26 cellular contexts compared by ENCODE assay signal in the genomic region with DNA sequence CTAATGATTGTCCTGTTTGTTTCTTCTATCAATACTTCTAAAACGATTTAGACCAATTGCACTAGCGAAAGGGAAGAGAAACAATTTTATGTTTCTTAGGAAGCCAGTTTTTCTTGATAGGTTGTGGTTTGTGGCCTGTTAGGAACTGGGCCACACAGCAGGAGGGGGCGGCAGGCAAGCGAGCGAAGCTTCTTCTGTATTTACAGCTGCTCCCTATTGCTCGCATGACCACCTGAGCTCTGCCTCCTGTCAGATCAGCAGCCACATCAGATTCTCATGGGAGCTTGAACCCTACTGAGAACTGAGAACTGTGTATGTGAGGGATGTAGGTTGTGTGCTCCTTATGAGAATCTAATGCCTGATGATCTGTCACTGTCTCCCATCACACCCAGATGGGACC.
"Had no signal": no experiment of that assay in that cellular context is flagged by ENCODE, and none has a peak within 500 bp of the region (broad histone marks: within the 10 kb centered on the region; RNA-seq: fewer than 3 reads in every experiment).

No MANE protein-coding gene starts in this region.

- H3K4me3 ChIP-seq: K562, SJSA1, SK-N-MC had no signal

- H3K4me1 ChIP-seq: SJSA1 had no signal

- H3K27ac ChIP-seq: KMS-11, SJSA1, SK-N-MC had no signal

- H3K9me3 ChIP-seq: SJSA1 had no signal

- H3K36me3 ChIP-seq: SJSA1 had no signal

- DNase-seq: IMR-90, Kasumi-1, MV-4-11, NCI-H1048, NCI-H1105, NCI-H1417, NCI-H1436 treated with DMSO at 0.1 percent for 48 hours, NCI-H1694, NCI-H1930, NCI-H2081, NCI-H2107, NCI-H2171, NCI-H226, NCI-H446, NCI-H510A, NCI-H524 treated with DMSO at 0.1 percent for 48 hours, NCI-H69, NCI-H774, Right ventricle myocardium superior, RPMI8226, SIG-M5 had no signal

- ATAC-seq: HepG2, K562 had no signal
